ENCODE assay signal across 1 cellular context in genomic region chr9:136326061-136326776, GRCh38.
TF ChIP-seq lines count a peak whose summit lies in the region.

No MANE protein-coding gene starts in this region.

TF ChIP-seq in SK-N-SH, 30 proteins besides CTCF, POLR2A, EP300 and RAD21 (continued from another document):
- TF ChIP-seq MXI1 (IDR thresholded peaks at IDR 0.05; ENCODE audit: low read depth, low read length), result peak; percentile 91
- peak; percentile 72; the same call in 1 of the 2 replicates for TF ChIP-seq USF1 (IDR thresholded peaks at IDR 0.05; ENCODE audit: borderline replicate concordance, low read depth)
- peak; percentile 75; the same call in 1 of the 2 replicates for TF ChIP-seq RCOR1 (IDR thresholded peaks at IDR 0.05; ENCODE audit: low read length)
- peak; percentile 38; the same call in 1 of the 2 replicates for TF ChIP-seq POLR2AphosphoS5 (IDR thresholded peaks at IDR 0.05; ENCODE audit: low read depth, low read length)
- 0 out of 2 replicates have a peak, but pooled peaks have one; percentile 24 for TF ChIP-seq GATA2 (CRISPR knock-in tag; IDR thresholded peaks at IDR 0.05)
- TF ChIP-seq, protein P1, sequence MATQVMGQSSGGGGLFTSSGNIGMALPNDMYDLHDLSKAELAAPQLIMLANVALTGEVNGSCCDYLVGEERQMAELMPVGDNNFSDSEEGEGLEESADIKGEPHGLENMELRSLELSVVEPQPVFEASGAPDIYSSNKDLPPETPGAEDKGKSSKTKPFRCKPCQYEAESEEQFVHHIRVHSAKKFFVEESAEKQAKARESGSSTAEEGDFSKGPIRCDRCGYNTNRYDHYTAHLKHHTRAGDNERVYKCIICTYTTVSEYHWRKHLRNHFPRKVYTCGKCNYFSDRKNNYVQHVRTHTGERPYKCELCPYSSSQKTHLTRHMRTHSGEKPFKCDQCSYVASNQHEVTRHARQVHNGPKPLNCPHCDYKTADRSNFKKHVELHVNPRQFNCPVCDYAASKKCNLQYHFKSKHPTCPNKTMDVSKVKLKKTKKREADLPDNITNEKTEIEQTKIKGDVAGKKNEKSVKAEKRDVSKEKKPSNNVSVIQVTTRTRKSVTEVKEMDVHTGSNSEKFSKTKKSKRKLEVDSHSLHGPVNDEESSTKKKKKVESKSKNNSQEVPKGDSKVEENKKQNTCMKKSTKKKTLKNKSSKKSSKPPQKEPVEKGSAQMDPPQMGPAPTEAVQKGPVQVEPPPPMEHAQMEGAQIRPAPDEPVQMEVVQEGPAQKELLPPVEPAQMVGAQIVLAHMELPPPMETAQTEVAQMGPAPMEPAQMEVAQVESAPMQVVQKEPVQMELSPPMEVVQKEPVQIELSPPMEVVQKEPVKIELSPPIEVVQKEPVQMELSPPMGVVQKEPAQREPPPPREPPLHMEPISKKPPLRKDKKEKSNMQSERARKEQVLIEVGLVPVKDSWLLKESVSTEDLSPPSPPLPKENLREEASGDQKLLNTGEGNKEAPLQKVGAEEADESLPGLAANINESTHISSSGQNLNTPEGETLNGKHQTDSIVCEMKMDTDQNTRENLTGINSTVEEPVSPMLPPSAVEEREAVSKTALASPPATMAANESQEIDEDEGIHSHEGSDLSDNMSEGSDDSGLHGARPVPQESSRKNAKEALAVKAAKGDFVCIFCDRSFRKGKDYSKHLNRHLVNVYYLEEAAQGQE (IDR thresholded peaks at IDR 0.05; ENCODE audit: low read depth, low read length), result no peak
- no peak for TF ChIP-seq TEAD4 (IDR thresholded peaks at IDR 0.05; ENCODE audit: borderline replicate concordance, insufficient read depth)
- TF ChIP-seq TCF12 (IDR thresholded peaks at IDR 0.05), result peak; percentile 78
- no peak for TF ChIP-seq YY1 (IDR thresholded peaks at IDR 0.05; ENCODE audit: low read depth)
- peak; percentile 55; the same call in 1 of the 2 replicates for TF ChIP-seq FOXJ3 (CRISPR knock-in tag; IDR thresholded peaks at IDR 0.05)
- TF ChIP-seq RXRA (IDR thresholded peaks at IDR 0.05; ENCODE audit: borderline replicate concordance, low read depth), result no peak
- peak; percentile 80 for TF ChIP-seq CHD2 (IDR thresholded peaks at IDR 0.05; ENCODE audit: low read length, partially characterized antibody)
